13 cellular contexts compared by ENCODE assay signal in the genomic region with DNA sequence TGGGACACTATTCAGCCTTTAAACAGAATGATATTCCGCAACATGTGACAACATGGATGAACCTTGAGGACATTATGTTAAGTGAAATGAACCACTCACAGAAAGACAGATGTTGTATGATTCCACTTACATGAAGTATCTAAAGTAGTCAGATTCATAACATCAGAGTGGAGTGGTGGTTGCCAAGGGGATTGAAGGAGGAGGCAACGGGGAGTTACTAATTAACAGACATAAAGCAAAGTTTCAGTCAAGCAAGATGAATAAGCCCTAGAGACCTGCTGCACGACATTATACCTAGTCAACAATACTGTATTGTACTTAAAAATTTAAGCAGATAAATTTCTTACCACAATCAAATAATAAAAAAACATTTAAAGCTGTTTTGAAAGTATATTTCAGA.
DNase-seq lines count a peak whose midpoint lies in the region; ATAC-seq and TF ChIP-seq lines count a peak whose summit lies in the region.
"Had no signal": no experiment of that assay in that cellular context is flagged by ENCODE, and none has a peak within 500 bp of the region (broad histone marks: within the 10 kb centered on the region; RNA-seq: fewer than 3 reads in every experiment).

No MANE protein-coding gene starts in this region.

- no peak overlapping the region for H3K4me3 Mint-ChIP-seq in CD4-positive, alpha-beta T cell
- H3K4me3 Mint-ChIP-seq: IgD-negative memory B cell had no signal

- H3K4me3 ChIP-seq in body of pancreas, result no peak overlapping the region

- TF ChIP-seq CTCF in body of pancreas (IDR thresholded peaks at IDR 0.05), result no peak
- TF ChIP-seq CTCF in CD4-positive, alpha-beta T cell (IDR thresholded peaks at IDR 0.05), result no peak

- TF ChIP-seq POLR2A in body of pancreas (IDR thresholded peaks at IDR 0.05), result no peak

- CTCF ChIA-PET in CD4-positive, alpha-beta T cell (lab: Charles Lee), result no interaction called here

- no peaks in the 10 kb centered on the region for H3K36me3 Mint-ChIP-seq in CD4-positive, alpha-beta T cell (ENCODE audit: low read depth)
- H3K36me3 Mint-ChIP-seq: IgD-negative memory B cell had no signal

- H3K27me3 Mint-ChIP-seq in CD4-positive, alpha-beta T cell, result no peaks in the 10 kb centered on the region

- 18 to 35% methylated on average over 3 of the region's 3 CpGs for WGBS in body of pancreas, 2 donors

- intact Hi-C loops in body of pancreas (cut with DNase I), result no loop called here
- intact Hi-C loops in CD4-positive, alpha-beta T cell (cut with DNase I, micrococcal nuclease), result no loop called here

- no peaks in the 10 kb centered on the region for H3K4me1 Mint-ChIP-seq in CD4-positive, alpha-beta T cell (ENCODE audit: low read depth)
- H3K4me1 Mint-ChIP-seq: IgD-negative memory B cell had no signal

- H3K4me1 ChIP-seq in body of pancreas, result no peaks in the 10 kb centered on the region
- H3K4me1 ChIP-seq: parathyroid adenoma had no signal

- ATAC-seq in GM19468 (IDR thresholded peaks at IDR 0.05; ENCODE audit: extremely low read depth, unreplicated experiment) (peak; percentile 60), HG03521 (IDR thresholded peaks at IDR 0.05; ENCODE audit: unreplicated experiment) (peak; percentile 56), body of pancreas (peak; percentile 50)
- ATAC-seq in CD4-positive, alpha-beta T cell (ENCODE audit: poor library complexity), result no peak

- H3K27me3 ChIP-seq in body of pancreas, result no peaks in the 10 kb centered on the region
- no peaks in the 10 kb centered on the region for H3K27me3 ChIP-seq in CD4-positive, alpha-beta T cell (ENCODE audit: control insufficient read depth, insufficient read depth, low read length)

- H3K27ac Mint-ChIP-seq in CD4-positive, alpha-beta T cell, result no peak overlapping the region
- H3K27ac Mint-ChIP-seq: IgD-negative memory B cell had no signal

- no peak overlapping the region for H3K27ac ChIP-seq in body of pancreas
- H3K27ac ChIP-seq in CD4-positive, alpha-beta T cell (ENCODE audit: low read depth, low read length), result no peak overlapping the region
- H3K27ac ChIP-seq: parathyroid adenoma had no signal

- no peaks in the 10 kb centered on the region for H3K36me3 ChIP-seq in body of pancreas (replicated peaks in 1 of 2; ENCODE audit: insufficient read depth in 1 of 2, low read depth in 2 of 2)

- H3K9me3 ChIP-seq in body of pancreas, result no peaks in the 10 kb centered on the region
- no peaks in the 10 kb centered on the region for H3K9me3 ChIP-seq in CD4-positive, alpha-beta T cell (ENCODE audit: control insufficient read depth, low read length)
- H3K9me3 ChIP-seq: SK-N-SH had no signal

- DNase-seq in DMS53 (lab: John Stamatoyannopoulos, UW), result peak; percentile 92
- peak in 1 of 4 donors; percentile 8 for DNase-seq in body of pancreas
- no peak for DNase-seq in NCI-H526 treated with DMSO at 0.1 percent for 48 hours (lab: John Stamatoyannopoulos, UW)
- DNase-seq in CD4-positive, alpha-beta T cell, result no peak
- DNase-seq in effector CD8-positive, alpha-beta T cell (lab: John Stamatoyannopoulos, UW), result no peak
- no peak for DNase-seq in stimulated activated CD4-positive, alpha-beta T cell treated with anti-CD3 and anti-CD28 coated beads, Interleukin-12 subunit alpha, Interleukin-12 subunit beta, amount 100 ng/mL, for 4 hours
- DNase-seq: DMS79 treated with DMSO at 0.1 percent for 48 hours, NCI-H1436, SK-N-SH had no signal

- H3K9me3 Mint-ChIP-seq in CD4-positive, alpha-beta T cell, result no peaks in the 10 kb centered on the region

- POLR2A ChIA-PET in CD4-positive, alpha-beta T cell (lab: Charles Lee), result no interaction called here
